Comparison of ENCODE assay signal across 9 cellular contexts in genomic region chr20:19757973-19758887, GRCh38. TPM values are rescaled to one million over a fixed set of nuclear protein-coding genes. Genes with fewer than 3 reads are reported as not detected.
DNase-seq lines count a peak whose midpoint lies in the region; ATAC-seq and TF ChIP-seq lines count a peak whose summit lies in the region.
"Had no signal": no experiment of that assay in that cellular context is flagged by ENCODE, and none has a peak within 500 bp of the region (broad histone marks: within the 10 kb centered on the region; RNA-seq: fewer than 3 reads in every experiment).

RIN2 (plus strand) TSS chr20:19758258; CDS start chr20:19889602, 131,344 bp downstream.

- no peaks in the 10 kb centered on the region for H3K4me1 ChIP-seq in CD4-positive, alpha-beta memory T cell (ENCODE audit: insufficient read depth, low read length)
- H3K4me1 ChIP-seq in lower lobe of right lung (peaks cover 42% of the 10 kb centered on the region), stomach (peaks cover 19 to 42% (median 41%) of the 10 kb centered on the region in 4 donors)

- no peak within 1 kb of the TSS for H3K27ac ChIP-seq in CD4-positive, alpha-beta memory T cell (ENCODE audit: low read depth, low read length)
- H3K27ac ChIP-seq in lower lobe of right lung (peak within 1 kb of the TSS; percentile 94), stomach (peak within 1 kb of the TSS; percentile 91 to 98 (median 95))

- no peak for TF ChIP-seq CTCF in endothelial cell (IDR thresholded peaks at IDR 0.05; ENCODE audit: unreplicated experiment)
- TF ChIP-seq CTCF in lower lobe of right lung (IDR thresholded peaks at IDR 0.05): no peak
- TF ChIP-seq CTCF in stomach (IDR thresholded peaks at IDR 0.05): no peak

- WGBS in stomach, 5 donors: 1 to 2% (median 1%) methylated on average over 44 to 64 of the region's 64 CpGs

- no peaks in the 10 kb centered on the region for H3K9me3 ChIP-seq in CD4-positive, alpha-beta memory T cell (ENCODE audit: control insufficient read depth in 1 of 2, low read length in 2 of 2)
- H3K9me3 ChIP-seq in lower lobe of right lung (no peaks in the 10 kb centered on the region), stomach (no peaks in the 10 kb centered on the region)

- H3K36me3 ChIP-seq in CD4-positive, alpha-beta memory T cell (ENCODE audit: insufficient read depth, low read length): no peaks in the 10 kb centered on the region
- H3K36me3 ChIP-seq in lower lobe of right lung (no peaks in the 10 kb centered on the region), stomach (no peaks in the 10 kb centered on the region)

- peak within 1 kb of the TSS; percentile 7 to 69 (median 54) for H3K4me3 Mint-ChIP-seq in CD4-positive, alpha-beta memory T cell
- peak within 1 kb of the TSS; percentile 95 for H3K4me3 Mint-ChIP-seq in endothelial cell (ENCODE audit: unreplicated experiment)

- no peak for TF ChIP-seq EP300 in Ishikawa (IDR thresholded peaks at IDR 0.05; ENCODE audit: borderline replicate concordance)
- no peak for TF ChIP-seq EP300 in stomach (IDR thresholded peaks at IDR 0.05)

- peaks cover 0 to 3% (median 0%) of the 10 kb centered on the region in 8 donors for H3K9me3 Mint-ChIP-seq in CD4-positive, alpha-beta memory T cell
- H3K9me3 Mint-ChIP-seq in endothelial cell (ENCODE audit: unreplicated experiment): no peaks in the 10 kb centered on the region

- no peak within 1 kb of the TSS for H3K4me3 ChIP-seq in CD4-positive, alpha-beta memory T cell (ENCODE audit: low read length in 2 of 2)
- H3K4me3 ChIP-seq in lower lobe of right lung (peak within 1 kb of the TSS; percentile 88), stomach (peak within 1 kb of the TSS; percentile 71 to 83 (median 74))
- H3K4me3 ChIP-seq: K562 had no signal

- H3K4me1 Mint-ChIP-seq in CD4-positive, alpha-beta memory T cell: no peaks in the 10 kb centered on the region
- peaks cover 27% of the 10 kb centered on the region for H3K4me1 Mint-ChIP-seq in endothelial cell (ENCODE audit: unreplicated experiment)

- POLR2A ChIA-PET in CD4-positive, alpha-beta memory T cell (lab: Charles Lee; ENCODE audit: partially characterized antibody): no interaction called here

- ATAC-seq in lower lobe of right lung (peak; percentile 89 to 94), GM19023 (IDR thresholded peaks at IDR 0.05; ENCODE audit: unreplicated experiment) (no peak), HG03520 (IDR thresholded peaks at IDR 0.05; ENCODE audit: unreplicated experiment) (no peak)
- ATAC-seq: K562 had no signal

- no peaks in the 10 kb centered on the region for H3K36me3 Mint-ChIP-seq in CD4-positive, alpha-beta memory T cell
- H3K36me3 Mint-ChIP-seq in endothelial cell (ENCODE audit: low read depth, unreplicated experiment): no peaks in the 10 kb centered on the region

- CTCF ChIA-PET in CD4-positive, alpha-beta memory T cell (lab: Charles Lee; ENCODE audit: partially characterized antibody): no interaction called here

- intact Hi-C loops in CD4-positive, alpha-beta memory T cell (cut with micrococcal nuclease): no loop called here
- intact Hi-C loops in lower lobe of right lung (cut with DNase I) (no loop called here), stomach (cut with DNase I; ENCODE audit: low total_unique reads) (no loop called here)

- TF ChIP-seq POLR2A in stomach (IDR thresholded peaks at IDR 0.05): no peak

- DNase-seq in CD4-positive, alpha-beta memory T cell: no peak
- DNase-seq in SHP77 treated with DMSO at 0.1 percent for 48 hours (lab: John Stamatoyannopoulos, UW) (peak; percentile 34), endothelial cell (ENCODE audit: low spot score) (peak; percentile 96), lower lobe of right lung (peak; percentile 95), stomach (peak; percentile 92)

- no peak for TF ChIP-seq RAD21 in Ishikawa (IDR thresholded peaks at IDR 0.05; ENCODE audit: low read depth)

- H3K27me3 ChIP-seq in CD4-positive, alpha-beta memory T cell (ENCODE audit: insufficient read depth, low read length): no peaks in the 10 kb centered on the region
- no peaks in the 10 kb centered on the region for H3K27me3 ChIP-seq in lower lobe of right lung (ENCODE audit: low read depth)
- peaks cover 0 to 4% (median 0%) of the 10 kb centered on the region in 3 donors for H3K27me3 ChIP-seq in stomach

- H3K27me3 Mint-ChIP-seq in CD4-positive, alpha-beta memory T cell: peaks cover 28 to 36% of the 10 kb centered on the region in 2 donors
- H3K27me3 Mint-ChIP-seq in endothelial cell (ENCODE audit: unreplicated experiment): peaks cover 6% of the 10 kb centered on the region

- H3K27ac Mint-ChIP-seq in CD4-positive, alpha-beta memory T cell: no peak within 1 kb of the TSS
- peak within 1 kb of the TSS; percentile 90 for H3K27ac Mint-ChIP-seq in endothelial cell (ENCODE audit: unreplicated experiment)

TF ChIP-seq in Ishikawa, 13 proteins besides CTCF, POLR2A, EP300 and RAD21:
- no peak; the same call in 1 of the 2 replicates for TF ChIP-seq TAF1 (IDR thresholded peaks at IDR 0.05; ENCODE audit: low read depth)
- TF ChIP-seq, protein P1, sequence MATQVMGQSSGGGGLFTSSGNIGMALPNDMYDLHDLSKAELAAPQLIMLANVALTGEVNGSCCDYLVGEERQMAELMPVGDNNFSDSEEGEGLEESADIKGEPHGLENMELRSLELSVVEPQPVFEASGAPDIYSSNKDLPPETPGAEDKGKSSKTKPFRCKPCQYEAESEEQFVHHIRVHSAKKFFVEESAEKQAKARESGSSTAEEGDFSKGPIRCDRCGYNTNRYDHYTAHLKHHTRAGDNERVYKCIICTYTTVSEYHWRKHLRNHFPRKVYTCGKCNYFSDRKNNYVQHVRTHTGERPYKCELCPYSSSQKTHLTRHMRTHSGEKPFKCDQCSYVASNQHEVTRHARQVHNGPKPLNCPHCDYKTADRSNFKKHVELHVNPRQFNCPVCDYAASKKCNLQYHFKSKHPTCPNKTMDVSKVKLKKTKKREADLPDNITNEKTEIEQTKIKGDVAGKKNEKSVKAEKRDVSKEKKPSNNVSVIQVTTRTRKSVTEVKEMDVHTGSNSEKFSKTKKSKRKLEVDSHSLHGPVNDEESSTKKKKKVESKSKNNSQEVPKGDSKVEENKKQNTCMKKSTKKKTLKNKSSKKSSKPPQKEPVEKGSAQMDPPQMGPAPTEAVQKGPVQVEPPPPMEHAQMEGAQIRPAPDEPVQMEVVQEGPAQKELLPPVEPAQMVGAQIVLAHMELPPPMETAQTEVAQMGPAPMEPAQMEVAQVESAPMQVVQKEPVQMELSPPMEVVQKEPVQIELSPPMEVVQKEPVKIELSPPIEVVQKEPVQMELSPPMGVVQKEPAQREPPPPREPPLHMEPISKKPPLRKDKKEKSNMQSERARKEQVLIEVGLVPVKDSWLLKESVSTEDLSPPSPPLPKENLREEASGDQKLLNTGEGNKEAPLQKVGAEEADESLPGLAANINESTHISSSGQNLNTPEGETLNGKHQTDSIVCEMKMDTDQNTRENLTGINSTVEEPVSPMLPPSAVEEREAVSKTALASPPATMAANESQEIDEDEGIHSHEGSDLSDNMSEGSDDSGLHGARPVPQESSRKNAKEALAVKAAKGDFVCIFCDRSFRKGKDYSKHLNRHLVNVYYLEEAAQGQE (IDR thresholded peaks at IDR 0.05; ENCODE audit: low read depth): no peak
- peak; percentile 77; the same call in 1 of the 2 replicates for TF ChIP-seq ZBTB7A (IDR thresholded peaks at IDR 0.05; ENCODE audit: low read depth)
- no peak for TF ChIP-seq TEAD4 (IDR thresholded peaks at IDR 0.05)
- no peak for TF ChIP-seq YY1 (IDR thresholded peaks at IDR 0.05; ENCODE audit: low read depth)
- no peak for TF ChIP-seq MAX (IDR thresholded peaks at IDR 0.05)

RNA-seq across cellular contexts. Expression of gene RIN2, which starts in this region (rescaled TPM):
- under 1 TPM; 0.72 to 0.73 TPM for total RNA-seq in CD4-positive, alpha-beta memory T cell
- not detected for polyA plus RNA-seq in CD4-positive, alpha-beta memory T cell
- total RNA-seq in endothelial cell (ENCODE audit: unreplicated experiment) (57.5 TPM), lower lobe of right lung (101 TPM), stomach (10 to 100 TPM in 4 of 5 donors, 1 to 10 TPM in 1; 9.9 to 82.7 (median 55.4) TPM)
- 10 to 100 TPM; 11.1 to 19.4 (median 19.4) TPM for polyA plus RNA-seq in stomach
- polyA plus RNA-seq: K562 had no signal

Comparison
In these comparisons a context has a peak if more than half of its experiments do, and no peak if none do; other contexts are left out.
1. RNA of gene RIN2 (total RNA-seq): 101 TPM in lower lobe of right lung (single experiment), 57.5 TPM in endothelial cell (single experiment) and 9.9 to 82.7 TPM in stomach; 0.72 to 0.73 TPM in CD4-positive, alpha-beta memory T cell; every median in the first group is over 4 times any median in the second.
2. RNA of gene RIN2 (polyA plus RNA-seq): 11.1 to 19.4 TPM in stomach; not detected in CD4-positive, alpha-beta memory T cell; every median in the first group is over 10 times any median in the second.
3. DNase-seq: peak in SHP77 treated with DMSO at 0.1 percent for 48 hours (single experiment), endothelial cell (single experiment), lower lobe of right lung (single experiment) and stomach (single experiment); none in CD4-positive, alpha-beta memory T cell (0 of 5).
4. H3K4me3 ChIP-seq: peak in lower lobe of right lung (single experiment) and stomach (4 of 4); none in CD4-positive, alpha-beta memory T cell (0 of 2).
5. ATAC-seq: peak in lower lobe of right lung (2 of 2); none in GM19023 (single experiment) and HG03520 (single experiment).